In the genomic region with DNA sequence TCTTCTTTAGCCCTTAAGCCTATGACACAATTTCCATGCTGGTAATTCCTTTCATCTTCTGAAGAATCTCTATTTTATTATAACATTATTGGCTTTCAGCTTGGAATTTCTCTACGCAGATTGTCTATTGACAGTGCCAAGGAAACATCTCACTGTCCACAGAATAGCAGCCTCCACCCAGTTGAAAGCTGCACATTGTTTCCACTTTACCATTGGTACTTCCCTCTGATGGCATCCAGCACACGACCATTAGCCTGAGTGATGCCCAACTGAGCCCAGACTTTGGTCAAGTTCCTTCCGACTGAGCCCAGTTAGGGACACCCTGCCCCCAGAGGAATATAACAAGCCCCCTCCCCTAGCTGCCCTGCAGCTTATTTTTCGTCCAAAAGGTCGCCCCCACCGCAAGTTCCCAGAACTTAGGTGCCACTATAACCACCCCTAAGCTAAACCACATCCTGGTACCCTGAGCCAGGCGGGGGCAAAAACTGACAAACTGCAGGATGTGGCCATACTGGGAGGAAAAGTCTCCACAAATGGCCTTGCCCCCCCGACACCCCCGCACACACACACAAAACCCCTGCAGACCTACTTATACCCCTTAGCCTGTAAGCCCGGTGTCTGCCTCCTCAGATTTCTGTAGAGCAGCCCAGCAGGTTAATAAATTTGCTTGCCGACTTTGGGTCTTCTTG, we compare ENCODE assay signal across 1 cellular context.
TF ChIP-seq lines count a peak whose summit lies in the region.

No MANE protein-coding gene starts in this region.

TF ChIP-seq in WTC11, 78 proteins besides CTCF, POLR2A, EP300 and RAD21 (continued from another document):
- TF ChIP-seq, protein P1, sequence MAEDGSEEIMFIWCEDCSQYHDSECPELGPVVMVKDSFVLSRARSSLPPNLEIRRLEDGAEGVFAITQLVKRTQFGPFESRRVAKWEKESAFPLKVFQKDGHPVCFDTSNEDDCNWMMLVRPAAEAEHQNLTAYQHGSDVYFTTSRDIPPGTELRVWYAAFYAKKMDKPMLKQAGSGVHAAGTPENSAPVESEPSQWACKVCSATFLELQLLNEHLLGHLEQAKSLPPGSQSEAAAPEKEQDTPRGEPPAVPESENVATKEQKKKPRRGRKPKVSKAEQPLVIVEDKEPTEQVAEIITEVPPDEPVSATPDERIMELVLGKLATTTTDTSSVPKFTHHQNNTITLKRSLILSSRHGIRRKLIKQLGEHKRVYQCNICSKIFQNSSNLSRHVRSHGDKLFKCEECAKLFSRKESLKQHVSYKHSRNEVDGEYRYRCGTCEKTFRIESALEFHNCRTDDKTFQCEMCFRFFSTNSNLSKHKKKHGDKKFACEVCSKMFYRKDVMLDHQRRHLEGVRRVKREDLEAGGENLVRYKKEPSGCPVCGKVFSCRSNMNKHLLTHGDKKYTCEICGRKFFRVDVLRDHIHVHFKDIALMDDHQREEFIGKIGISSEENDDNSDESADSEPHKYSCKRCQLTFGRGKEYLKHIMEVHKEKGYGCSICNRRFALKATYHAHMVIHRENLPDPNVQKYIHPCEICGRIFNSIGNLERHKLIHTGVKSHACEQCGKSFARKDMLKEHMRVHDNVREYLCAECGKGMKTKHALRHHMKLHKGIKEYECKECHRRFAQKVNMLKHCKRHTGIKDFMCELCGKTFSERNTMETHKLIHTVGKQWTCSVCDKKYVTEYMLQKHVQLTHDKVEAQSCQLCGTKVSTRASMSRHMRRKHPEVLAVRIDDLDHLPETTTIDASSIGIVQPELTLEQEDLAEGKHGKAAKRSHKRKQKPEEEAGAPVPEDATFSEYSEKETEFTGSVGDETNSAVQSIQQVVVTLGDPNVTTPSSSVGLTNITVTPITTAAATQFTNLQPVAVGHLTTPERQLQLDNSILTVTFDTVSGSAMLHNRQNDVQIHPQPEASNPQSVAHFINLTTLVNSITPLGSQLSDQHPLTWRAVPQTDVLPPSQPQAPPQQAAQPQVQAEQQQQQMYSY (CRISPR knock-in tag; IDR thresholded peaks at IDR 0.05): no peak
- no peak for TF ChIP-seq TCF7 (CRISPR knock-in tag; IDR thresholded peaks at IDR 0.05; ENCODE audit: low read depth)
